In the genomic region with DNA sequence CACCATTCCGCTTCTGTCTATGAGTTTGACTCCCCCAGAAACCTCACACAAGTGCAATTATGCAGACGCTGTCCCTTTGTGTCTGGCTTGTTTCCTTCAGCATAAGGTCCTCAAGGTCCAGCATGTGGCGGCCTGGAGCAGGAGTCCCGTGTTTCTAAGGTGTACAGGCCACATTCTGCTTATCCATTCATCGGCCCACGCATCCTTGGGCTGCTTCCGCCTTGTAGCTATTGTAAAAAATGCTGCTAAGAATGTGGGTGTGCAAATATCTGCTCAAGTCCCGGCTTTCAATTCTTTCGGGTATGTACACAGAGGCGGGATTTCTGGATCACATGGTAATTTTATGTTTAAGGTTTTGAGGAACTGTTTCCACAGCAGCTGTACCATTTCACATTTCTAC, we compare ENCODE assay signal across 20 cellular contexts.
"Had no signal": no experiment of that assay in that cellular context is flagged by ENCODE, and none has a peak within 500 bp of the region (broad histone marks: within the 10 kb centered on the region; RNA-seq: fewer than 3 reads in every experiment).

No MANE protein-coding gene starts in this region.

- H3K27ac Mint-ChIP-seq: stimulated activated memory B cell treated with anti-CD40 and anti-IgM and Interleukin-4, amounts not matched to agents 10 μg/mL and 1 μg/mL and 100 μg/mL, for 72 hours had no signal

- DNase-seq: activated CD4-positive, alpha-beta T cell treated with anti-CD3 and anti-CD28 coated beads for 4 hours; activated CD4-positive, alpha-beta T cell treated with anti-CD3 and anti-CD28 coated beads, Interleukin-2, amount 50 U/mL, for 48 hours; activated CD4-positive, CD25-positive, alpha-beta regulatory T cell; activated gamma-delta T cell; cerebellar nuclear complex; left colon; mesenchymal stem cell; ovary; sigmoid colon; stimulated activated CD4-positive, alpha-beta T cell treated with anti-CD3 and anti-CD28 coated beads, Interleukin-15, amount 100 ng/mL, for 24 hours; T1000 had no signal

- FAIRE-seq: astrocyte, keratinocyte had no signal

- H3K27ac ChIP-seq: coronary artery, epithelial cell of prostate, ovary, SJSA1 had no signal

- H3K4me3 ChIP-seq: coronary artery, ovary, sigmoid colon, SJSA1, smooth muscle cell, thoracic aorta had no signal

- ATAC-seq: activated naive CD4-positive, alpha-beta T cell treated with anti-CD3 and anti-CD28 coated beads, Interleukin-2, amount 50 U/mL, for 72 hours; left colon; stimulated activated memory B cell treated with anti-CD40 and anti-IgM and Interleukin-4, amounts not matched to agents 10 μg/mL and 1 μg/mL and 100 μg/mL, for 72 hours had no signal

- H3K27me3 ChIP-seq: ovary, sigmoid colon, SJSA1 had no signal

- H3K27me3 Mint-ChIP-seq: stimulated activated memory B cell treated with anti-CD40 and anti-IgM and Interleukin-4, amounts not matched to agents 10 μg/mL and 1 μg/mL and 100 μg/mL, for 72 hours had no signal

- H3K36me3 ChIP-seq: ovary had no signal

- H3K4me1 ChIP-seq: SJSA1 had no signal

- H3K4me1 Mint-ChIP-seq: stimulated activated memory B cell treated with anti-CD40 and anti-IgM and Interleukin-4, amounts not matched to agents 10 μg/mL and 1 μg/mL and 100 μg/mL, for 72 hours had no signal

- H3K9me3 ChIP-seq: ovary, sigmoid colon, SJSA1, thoracic aorta had no signal

- H3K9me3 Mint-ChIP-seq: activated naive CD4-positive, alpha-beta T cell treated with anti-CD3 and anti-CD28 coated beads, Interleukin-2, amount 50 U/mL, for 72 hours; stimulated activated memory B cell treated with anti-CD40 and anti-IgM and Interleukin-4, amounts not matched to agents 10 μg/mL and 1 μg/mL and 100 μg/mL, for 72 hours had no signal

- H3K4me3 Mint-ChIP-seq: stimulated activated memory B cell treated with anti-CD40 and anti-IgM and Interleukin-4, amounts not matched to agents 10 μg/mL and 1 μg/mL and 100 μg/mL, for 72 hours had no signal
